In genomic region chr7:98189559-98189958, GRCh38 we compare ENCODE assay signal across 25 cellular contexts. TPM values are rescaled to one million over a fixed set of nuclear protein-coding genes. Genes with fewer than 3 reads are reported as not detected.
DNase-seq lines count a peak whose midpoint lies in the region; ATAC-seq lines count a peak whose summit lies in the region.
"Had no signal": no experiment of that assay in that cellular context is flagged by ENCODE, and none has a peak within 500 bp of the region (broad histone marks: within the 10 kb centered on the region; RNA-seq: fewer than 3 reads in every experiment).

No MANE protein-coding gene starts in this region.

- H3K4me1 ChIP-seq in BLaER1 treated with 17β-estradiol and CSF1 and Interleukin-3, amounts not matched to agents 10 nM and 100 nM = peaks cover 8 to 37% (median 19%) of the 10 kb centered on the region in 10 experiments
- H3K4me1 ChIP-seq in neuronal stem cell (ENCODE audit: control insufficient read depth in 2 of 2, insufficient read depth in 1 of 2, low read depth in 1 of 2, low read length in 2 of 2) = no peaks in the 10 kb centered on the region
- H3K4me1 ChIP-seq: BE2C, Caco-2, Peyer's patch had no signal

- ATAC-seq in HG03521 (IDR thresholded peaks at IDR 0.05; ENCODE audit: unreplicated experiment) (no peak), esophagus mucosa (no peak)
- ATAC-seq: GM12878, K562, SK-N-SH treated with all-trans-retinoic acid at 6 μM for 48 hours had no signal

- H3K23ac ChIP-seq in neuronal stem cell (ENCODE audit: low read depth, low read length, poor library complexity) = peak overlapping the region; percentile 39

- H4K20me1 ChIP-seq in BLaER1 treated with 17β-estradiol and CSF1 and Interleukin-3, amounts not matched to agents 10 nM and 100 nM = peaks cover 0 to 6% (median 0%) of the 10 kb centered on the region in 11 experiments; a peak in 5 of 22 replicates

- peak overlapping the region in 1 of 11 experiments; percentile 1; a peak in 1 of 22 replicates for H3K27ac ChIP-seq in BLaER1 treated with 17β-estradiol and CSF1 and Interleukin-3, amounts not matched to agents 10 nM and 100 nM
- no peak overlapping the region for H3K27ac ChIP-seq in neuronal stem cell (replicated peaks; ENCODE audit: low read length)
- H3K27ac ChIP-seq: Peyer's patch had no signal

- no peak overlapping the region for H3K4me3 ChIP-seq in BLaER1 treated with 17β-estradiol and CSF1 and Interleukin-3, amounts not matched to agents 10 nM and 100 nM
- no peak overlapping the region for H3K4me3 ChIP-seq in Jurkat, Clone E6-1 (ENCODE audit: low read length)
- H3K4me3 ChIP-seq in neuronal stem cell (ENCODE audit: low read length in 2 of 2) = no peak overlapping the region
- H3K4me3 ChIP-seq: GM12878, K562, Peyer's patch had no signal

- no peak overlapping the region for H3K4ac ChIP-seq in neuronal stem cell (ENCODE audit: low read length)

- H2AK5ac ChIP-seq in neuronal stem cell (ENCODE audit: low read depth, low read length) = no peak overlapping the region

- H2BK15ac ChIP-seq in neuronal stem cell (ENCODE audit: low read length) = no peak overlapping the region

- peaks cover 26 to 100% (median 73%) of the 10 kb centered on the region in 11 experiments for H3K36me3 ChIP-seq in BLaER1 treated with 17β-estradiol and CSF1 and Interleukin-3, amounts not matched to agents 10 nM and 100 nM
- peaks cover 25 to 78% of the 10 kb centered on the region in 2 donors for H3K36me3 ChIP-seq in neuronal stem cell (replicated peaks in 1 of 2; ENCODE audit: control insufficient read depth in 2 of 2, insufficient read depth in 2 of 2, low read length in 2 of 2)

- no peak overlapping the region for H3K9ac ChIP-seq in BLaER1 treated with 17β-estradiol and CSF1 and Interleukin-3, amounts not matched to agents 10 nM and 100 nM
- H3K9ac ChIP-seq in neuronal stem cell (ENCODE audit: low read depth, low read length, poor library complexity) = peak overlapping the region; percentile 51

- H3K14ac ChIP-seq in neuronal stem cell (ENCODE audit: low read length) = no peak overlapping the region

- H2BK5ac ChIP-seq in neuronal stem cell (ENCODE audit: low read length) = no peak overlapping the region

- H3K79me1 ChIP-seq in neuronal stem cell (ENCODE audit: low read depth, low read length) = no peaks in the 10 kb centered on the region

- peaks cover 0 to 14% (median 5%) of the 10 kb centered on the region in 11 experiments; a peak in 7 of 22 replicates for H3K9me3 ChIP-seq in BLaER1 treated with 17β-estradiol and CSF1 and Interleukin-3, amounts not matched to agents 10 nM and 100 nM (replicated peaks in 1 of 11)
- peaks cover 5 to 7% of the 10 kb centered on the region in 2 donors for H3K9me3 ChIP-seq in neuronal stem cell (replicated peaks in 1 of 2; ENCODE audit: control insufficient read depth in 2 of 2, insufficient read depth in 1 of 2, low read depth in 1 of 2, low read length in 2 of 2)
- H3K9me3 ChIP-seq: BE2C, Caco-2, Peyer's patch had no signal

- no CpG with 5 or more reads among the region's 11 CpGs for WGBS in neuronal stem cell (ENCODE audit: extremely low coverage in 2 of 2, insufficient read length in 2 of 2, insufficient replicate concordance in 1 of 2), 2 donors

- H2BK12ac ChIP-seq in neuronal stem cell (ENCODE audit: low read length) = no peak overlapping the region

- H2AFZ ChIP-seq in neuronal stem cell (ENCODE audit: low read length) = no peak overlapping the region

- H3K27me3 ChIP-seq in BLaER1 treated with 17β-estradiol and CSF1 and Interleukin-3, amounts not matched to agents 10 nM and 100 nM = no peaks in the 10 kb centered on the region
- H3K27me3 ChIP-seq in neuronal stem cell (ENCODE audit: control insufficient read depth in 3 of 3, insufficient read depth in 3 of 3, low read depth in 1 of 3, low read length in 3 of 3) = no peaks in the 10 kb centered on the region
- H3K27me3 ChIP-seq: BE2C, Peyer's patch had no signal

- no peak overlapping the region for H4K8ac ChIP-seq in neuronal stem cell (ENCODE audit: low read depth, low read length)

- H3K18ac ChIP-seq in neuronal stem cell (ENCODE audit: low read length) = no peak overlapping the region

- peak overlapping the region; percentile 6 to 45 (median 37); a peak in 18 of 22 replicates for H3K4me2 ChIP-seq in BLaER1 treated with 17β-estradiol and CSF1 and Interleukin-3, amounts not matched to agents 10 nM and 100 nM
- H3K4me2 ChIP-seq in neuronal stem cell (ENCODE audit: insufficient read depth, low read length, poor library complexity, severe bottlenecking) = no peak overlapping the region

- H2BK120ac ChIP-seq in neuronal stem cell (ENCODE audit: low read depth, low read length) = no peak overlapping the region

- peak; percentile 38 for DNase-seq in Jurkat, Clone E6-1 (ENCODE audit: low read depth, low spot score)
- peak; percentile 23 for DNase-seq in activated CD8-positive, alpha-beta memory T cell treated with anti-CD3 and anti-CD28 coated beads, Interleukin-2, amount 50 U/mL, for 48 hours
- DNase-seq in neuronal stem cell (ENCODE audit: low spot score) = no peak
- no peak for DNase-seq in CD1c-positive myeloid dendritic cell (ENCODE audit: extremely low spot score)
- DNase-seq: BE2C; Caco-2; CD4-positive, alpha-beta memory T cell; DMS 273 treated with DMSO at 0.1 percent for 48 hours; DMS79 treated with DMSO at 0.1 percent for 48 hours; H7; HFFc6; MM.1S; NCI-H1092; NCI-H1436; NCI-H187 treated with DMSO at 0.1 percent for 48 hours; NCI-H2227 treated with DMSO at 0.1 percent for 48 hours; NCI-H510A; NK-92 treated with Interleukin-12 subunit alpha and Interleukin-12 subunit beta, amount 100 ng/mL, for 24 hours; Peyer's patch had no signal

- no peak overlapping the region for H4K91ac ChIP-seq in neuronal stem cell (ENCODE audit: low read depth, low read length, poor library complexity)

RNA-seq across cellular contexts. Expression of gene BHLHA15, which starts 21.7 kb away (rescaled TPM):
- not detected for polyA plus RNA-seq in Jurkat, Clone E6-1 (2012; ENCODE audit: insufficient read depth, insufficient read length)
- polyA plus RNA-seq in neuronal stem cell (2013, experiment 1 of 2) = 2.4 TPM
- 2.2 TPM for polyA plus RNA-seq in neuronal stem cell (2013, experiment 2 of 2)
- 0.76 TPM for total RNA-seq in esophagus mucosa
- total RNA-seq: CD4-positive, alpha-beta memory T cell had no signal
- polyA plus RNA-seq: CD4-positive, alpha-beta memory T cell had no signal

Comparison
In these comparisons a context has a peak if more than half of its experiments do, and no peak if none do; other contexts are left out.
1. DNase-seq: peak in Jurkat, Clone E6-1 (single experiment) and activated CD8-positive, alpha-beta memory T cell treated with anti-CD3 and anti-CD28 coated beads, Interleukin-2, amount 50 U/mL, for 48 hours (single experiment); none in neuronal stem cell (single experiment) and CD1c-positive myeloid dendritic cell (single experiment).